Comparison of ENCODE assay signal across 11 cellular contexts in genomic region chr2:237685408-237685807, GRCh38. TPM values are rescaled to one million over a fixed set of nuclear protein-coding genes. Genes with fewer than 3 reads are reported as not detected.
DNase-seq lines count a peak whose midpoint lies in the region; ATAC-seq, FAIRE-seq and TF ChIP-seq lines count a peak whose summit lies in the region.
"Had no signal": no experiment of that assay in that cellular context is flagged by ENCODE, and none has a peak within 500 bp of the region (broad histone marks: within the 10 kb centered on the region; RNA-seq: fewer than 3 reads in every experiment).

No MANE protein-coding gene starts in this region.

- no peaks in the 10 kb centered on the region for H4K20me1 ChIP-seq in keratinocyte (ENCODE audit: control insufficient read depth, extremely low read depth, insufficient read depth, low read length)

- H3K79me2 ChIP-seq in keratinocyte (ENCODE audit: control insufficient read depth, insufficient read depth, low read length), result no peaks in the 10 kb centered on the region

- no peaks in the 10 kb centered on the region for H3K9me1 ChIP-seq in keratinocyte (ENCODE audit: control insufficient read depth, extremely low read depth, insufficient read depth, low read length)

- H3K27me3 ChIP-seq in keratinocyte (ENCODE audit: control insufficient read depth, extremely low read depth, insufficient read depth, low read length), result no peaks in the 10 kb centered on the region
- H3K27me3 ChIP-seq: SJSA1 had no signal

- FAIRE-seq in keratinocyte (lab: Jason Lieb, UNC), result no peak

- peaks cover 27% of the 10 kb centered on the region for H3K4me1 ChIP-seq in keratinocyte (ENCODE audit: control insufficient read depth, extremely low read depth, insufficient read depth, low read length)

- no peak overlapping the region for H3K9ac ChIP-seq in keratinocyte (ENCODE audit: control insufficient read depth, extremely low read depth, insufficient read depth, low read length)

- no peak overlapping the region for H3K4me3 Mint-ChIP-seq in activated CD8-positive, alpha-beta memory T cell treated with anti-CD3 and anti-CD28 coated beads, Interleukin-2, amount 10 ng/mL, durations not matched to agents 7 days and 5 days

- H3K27ac ChIP-seq in 22Rv1 (no peak overlapping the region), VCaP (no peak overlapping the region), keratinocyte (ENCODE audit: control insufficient read depth, insufficient read depth, low read length) (no peak overlapping the region)
- H3K27ac ChIP-seq: SJSA1 had no signal

- no peaks in the 10 kb centered on the region for H3K36me3 ChIP-seq in keratinocyte (ENCODE audit: control insufficient read depth in 2 of 2, extremely low read depth in 1 of 2, insufficient read depth in 2 of 2, low read length in 2 of 2)

- peaks cover 45% of the 10 kb centered on the region for H3K4me1 Mint-ChIP-seq in activated CD8-positive, alpha-beta memory T cell treated with anti-CD3 and anti-CD28 coated beads, Interleukin-2, amount 10 ng/mL, durations not matched to agents 7 days and 5 days

- peaks cover 1% of the 10 kb centered on the region for H3K36me3 Mint-ChIP-seq in activated CD8-positive, alpha-beta memory T cell treated with anti-CD3 and anti-CD28 coated beads, Interleukin-2, amount 10 ng/mL, durations not matched to agents 7 days and 5 days

- H3K27me3 Mint-ChIP-seq in activated CD8-positive, alpha-beta memory T cell treated with anti-CD3 and anti-CD28 coated beads, Interleukin-2, amount 10 ng/mL, durations not matched to agents 7 days and 5 days, result no peaks in the 10 kb centered on the region

- dilution Hi-C loops in keratinocyte (cut with MboI; ENCODE audit: extremely low pct_ligation_motif_present, low sequenced_read_pairs), result no loop called here

- no peak overlapping the region for H3K4me2 ChIP-seq in keratinocyte (ENCODE audit: control insufficient read depth, extremely low read depth, insufficient read depth, low read depth, low read length)

- no peaks in the 10 kb centered on the region for H3K9me3 ChIP-seq in keratinocyte (ENCODE audit: control insufficient read depth, low read depth, low read length)
- H3K9me3 ChIP-seq: SJSA1 had no signal

- CTCF ChIA-PET in activated CD8-positive, alpha-beta memory T cell treated with anti-CD3 and anti-CD28 coated beads, Interleukin-2, amount 10 ng/mL, durations not matched to agents 7 days and 5 days (lab: Charles Lee), result interaction anchor here (1.2 to 2.6 kb wide), 3 partner anchors 10 to 60 kb away, joined by 4 to 18 read pairs (median 8); no protein-coding TSS in a partner anchor

- no peak overlapping the region for H3K27ac Mint-ChIP-seq in activated CD8-positive, alpha-beta memory T cell treated with anti-CD3 and anti-CD28 coated beads, Interleukin-2, amount 10 ng/mL, durations not matched to agents 7 days and 5 days

- TF ChIP-seq CTCF in 22Rv1 (IDR thresholded peaks at IDR 0.05) (peak; percentile 40), GM10266 (IDR thresholded peaks at IDR 0.05; ENCODE audit: control insufficient read depth, insufficient read depth, low read depth, missing control alignments) (peak; percentile 13), VCaP (conservative IDR thresholded peaks at IDR 0.05) (peak; percentile 64), keratinocyte (optimal IDR thresholded peaks at IDR 0.05 in 1 of 3, IDR thresholded peaks at IDR 0.05 in 1 of 3, conservative IDR thresholded peaks at IDR 0.05 in 1 of 3; ENCODE audit: extremely low read depth in 1 of 3, insufficient read depth in 2 of 3, low read length in 3 of 3) (peak; percentile 56 to 67 (median 65))

- DNase-seq in GM10266 (ENCODE audit: extremely low spot score) (no peak), keratinocyte (ENCODE audit: low read depth, low spot score) (no peak), AML-193 (lab: John Stamatoyannopoulos, UW) (no peak)
- no peak for DNase-seq in activated CD8-positive, alpha-beta memory T cell treated with anti-CD3 and anti-CD28 coated beads, Interleukin-2, amount 10 ng/mL, durations not matched to agents 7 days and 5 days
- DNase-seq: activated naive CD4-positive, alpha-beta T cell had no signal

- no peak overlapping the region for H3K4me3 ChIP-seq in keratinocyte (ENCODE audit: control insufficient read depth in 2 of 3, extremely low read depth in 1 of 3, insufficient read depth in 2 of 3, low read depth in 1 of 3, low read length in 3 of 3)
- H3K4me3 ChIP-seq: SJSA1, skin epidermis had no signal

- H3K9me3 Mint-ChIP-seq in activated CD8-positive, alpha-beta memory T cell treated with anti-CD3 and anti-CD28 coated beads, Interleukin-2, amount 10 ng/mL, durations not matched to agents 7 days and 5 days (ENCODE audit: low read depth), result no peaks in the 10 kb centered on the region

- no peak for ATAC-seq in activated CD8-positive, alpha-beta memory T cell treated with anti-CD3 and anti-CD28 coated beads, Interleukin-2, amount 10 ng/mL, durations not matched to agents 7 days and 5 days
- ATAC-seq in GM19324 (IDR thresholded peaks at IDR 0.05; ENCODE audit: low FRiP score, unreplicated experiment) (no peak), GM18867 (IDR thresholded peaks at IDR 0.05; ENCODE audit: unreplicated experiment) (no peak)

- no peak overlapping the region for H2AFZ ChIP-seq in keratinocyte (ENCODE audit: control insufficient read depth, low read length)

RNA-seq across cellular contexts. Expression of gene LRRFIP1, which starts 58.0 kb away (rescaled TPM):
- polyA plus RNA-seq in keratinocyte, result 69.7 to 115 TPM (median 112 TPM) in 3 replicates
- polyA plus RNA-seq in keratinocyte (2011; ENCODE audit: low read depth), result 305 TPM
- 67.2 and 85.7 TPM in 2 replicates for polyA plus RNA-seq in keratinocyte (2011; cell fraction: cytosol; rRNA removed)
- 110 and 143 TPM in 2 replicates for polyA plus RNA-seq in keratinocyte (2011; cell fraction: nucleus; rRNA removed)
- polyA plus RNA-seq in keratinocyte (2012; ENCODE audit: low replicate concordance), result 74.2 and 112 TPM in 2 replicates
- polyA minus RNA-seq in keratinocyte, result 31.8 to 118 TPM (median 45.0 TPM) in 3 replicates
- 40.3 TPM for polyA minus RNA-seq in keratinocyte (2011; cell fraction: cytosol; rRNA and poly(A)+ RNA removed)
- 62.3 and 149 TPM in 2 replicates for polyA minus RNA-seq in keratinocyte (2011; cell fraction: nucleus; rRNA and poly(A)+ RNA removed)
- 100 to 1,000 TPM; 197 to 229 TPM for total RNA-seq in activated CD8-positive, alpha-beta memory T cell treated with anti-CD3 and anti-CD28 coated beads, Interleukin-2, amount 10 ng/mL, durations not matched to agents 7 days and 5 days

Comparison
In these comparisons a context has a peak if more than half of its experiments do, and no peak if none do; other contexts are left out.
1. CTCF ChIP-seq: peak in every context shown above with its lines; median percentile 65 in keratinocyte; 64 in VCaP; 40 in 22Rv1; 13 in GM10266.